Comparison of ENCODE assay signal across 17 cellular contexts in the genomic region with DNA sequence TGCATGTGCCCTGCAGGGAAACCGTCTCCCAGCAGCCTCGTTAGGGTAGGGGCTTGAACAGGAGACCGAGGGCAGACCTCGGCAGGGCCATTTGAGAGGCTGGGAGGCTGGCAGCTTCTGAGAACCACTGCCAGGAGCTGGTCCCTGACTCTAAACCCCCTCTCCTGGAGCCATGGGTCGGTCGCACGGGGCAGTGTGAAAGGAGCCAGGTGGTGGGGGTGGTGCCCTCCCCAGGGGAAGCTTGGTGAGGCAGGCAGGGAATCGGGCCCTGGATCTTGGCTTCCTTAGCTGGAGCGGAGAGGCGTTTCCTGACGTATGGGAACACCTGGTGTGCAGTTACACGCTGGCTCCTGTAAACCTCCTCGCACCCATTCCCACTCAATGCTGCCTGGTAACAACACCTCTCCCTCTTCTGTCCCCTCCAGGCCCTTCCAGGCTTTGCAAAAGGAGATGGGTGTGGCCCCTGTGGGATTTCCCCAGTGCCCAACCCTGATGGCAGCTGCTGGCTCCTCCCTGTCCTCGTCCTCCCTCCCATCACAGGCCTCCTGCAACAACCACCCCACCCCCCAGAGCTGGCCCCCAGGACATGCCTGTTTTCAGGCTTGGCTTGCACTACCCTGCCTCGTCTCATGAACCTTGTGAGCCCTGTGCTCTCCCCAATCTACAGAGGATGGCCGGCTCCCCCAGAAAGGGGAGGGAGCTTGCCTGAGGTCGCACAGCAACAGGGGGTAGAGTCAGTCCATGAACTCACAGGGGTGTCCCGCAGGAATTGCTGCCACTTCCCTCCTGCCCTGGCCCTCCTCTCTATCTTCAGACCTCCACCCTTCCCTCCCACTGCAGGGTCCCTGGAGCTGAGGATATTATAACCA. TPM values are rescaled to one million over a fixed set of nuclear protein-coding genes. Genes with fewer than 3 reads are reported as not detected.
DNase-seq lines count a peak whose midpoint lies in the region; TF ChIP-seq lines count a peak whose summit lies in the region.
"Had no signal": no experiment of that assay in that cellular context is flagged by ENCODE, and none has a peak within 500 bp of the region (broad histone marks: within the 10 kb centered on the region; RNA-seq: fewer than 3 reads in every experiment).

No MANE protein-coding gene starts in this region.

- intact Hi-C loops in transverse colon (cut with DNase I; ENCODE audit: low total_unique reads): no loop called here

- H3K27me3 Mint-ChIP-seq in activated naive CD4-positive, alpha-beta T cell treated with anti-CD3 and anti-CD28 coated beads, Interleukin-2, amount 10 ng/mL, durations not matched to agents 7 days and 5 days: peaks cover 14% of the 10 kb centered on the region
- H3K27me3 Mint-ChIP-seq: CD4-positive, alpha-beta T cell had no signal

- TF ChIP-seq POLR2A in transverse colon (IDR thresholded peaks at IDR 0.05): no peak

- 52% methylated on average over 18 of the region's 18 CpGs; no CpG with 5 or more reads in 1 of the 2 donors for WGBS in transverse colon (ENCODE audit: low coverage in 1 of 2), 2 donors

- peaks cover 28% of the 10 kb centered on the region for H3K4me1 ChIP-seq in NT2/D1 (ENCODE audit: insufficient read depth, insufficient read length)
- peaks cover 6 to 19% (median 9%) of the 10 kb centered on the region in 4 donors for H3K4me1 ChIP-seq in transverse colon

- no peak overlapping the region for H3K27ac Mint-ChIP-seq in activated naive CD4-positive, alpha-beta T cell treated with anti-CD3 and anti-CD28 coated beads, Interleukin-2, amount 10 ng/mL, durations not matched to agents 7 days and 5 days
- H3K27ac Mint-ChIP-seq: activated CD4-positive, alpha-beta T cell treated with anti-CD3 and anti-CD28 coated beads, Interleukin-2, amount 10 ng/mL, durations not matched to agents 24 days and 14 days; CD4-positive, alpha-beta T cell had no signal

- H3K27ac ChIP-seq in transverse colon: peak overlapping the region in 2 of 4 donors; percentile 9 to 67

- peak; percentile 9 for DNase-seq in activated naive CD4-positive, alpha-beta T cell treated with anti-CD3 and anti-CD28 coated beads, Interleukin-2, amount 10 ng/mL, durations not matched to agents 7 days and 5 days
- no peak for DNase-seq in activated naive CD4-positive, alpha-beta T cell (lab: John Stamatoyannopoulos, UW)
- DNase-seq in NT2/D1 (ENCODE audit: low read depth, low spot score) (no peak), iPS-NIHi7 (ENCODE audit: extremely low spot score) (peak; percentile 43), transverse colon (peak; percentile 32), cortex of kidney (lab: John Stamatoyannopoulos, UW) (no peak), GM10266 (ENCODE audit: extremely low spot score) (no peak), ureter (ENCODE audit: low spot score) (no peak)
- DNase-seq: activated CD4-positive, alpha-beta T cell treated with anti-CD3 and anti-CD28 coated beads, Interleukin-2, amount 10 ng/mL, durations not matched to agents 24 days and 14 days; effector memory CD8-positive, alpha-beta T cell; hippocampal formation; NCI-H2227 treated with DMSO at 0.1 percent for 48 hours; stimulated activated CD4-positive, alpha-beta T cell treated with anti-CD3 and anti-CD28 coated beads, Interleukin-15, amount 100 ng/mL, for 24 hours; stimulated activated naive CD8-positive, alpha-beta T cell treated with anti-CD3 and anti-CD28 coated beads, Interleukin-15, Interleukin-2, amounts not matched to agents 100 U/mL and 50 U/mL, for 24 hours had no signal

- CTCF ChIA-PET in activated naive CD4-positive, alpha-beta T cell treated with anti-CD3 and anti-CD28 coated beads, Interleukin-2, amount 10 ng/mL, durations not matched to agents 7 days and 5 days (lab: Charles Lee): interaction anchor here (1.0 kb wide), 1 partner anchor 69 kb away, joined by 4 read pairs; no protein-coding TSS in a partner anchor

- H3K36me3 ChIP-seq in NT2/D1 (ENCODE audit: insufficient read depth, insufficient read length, low read length): no peaks in the 10 kb centered on the region
- H3K36me3 ChIP-seq in transverse colon: no peaks in the 10 kb centered on the region

- H3K4me3 ChIP-seq in NT2/D1 (ENCODE audit: insufficient read length, low read depth): no peak overlapping the region
- H3K4me3 ChIP-seq in transverse colon: no peak overlapping the region

- no peaks in the 10 kb centered on the region for H3K4me1 Mint-ChIP-seq in activated naive CD4-positive, alpha-beta T cell treated with anti-CD3 and anti-CD28 coated beads, Interleukin-2, amount 10 ng/mL, durations not matched to agents 7 days and 5 days

- in situ Hi-C loops in transverse colon (cut with MboI; ENCODE audit: low pct_ligation_motif_present in 1 of 4, low pct_unique_long_range_greater_than_20kb in 1 of 4, low sequenced_read_pairs in 3 of 4): no loop called here

- no peak for TF ChIP-seq EP300 in transverse colon (IDR thresholded peaks at IDR 0.05; ENCODE audit: low read depth)

- TF ChIP-seq CTCF in transverse colon (IDR thresholded peaks at IDR 0.05) (no peak), GM10266 (IDR thresholded peaks at IDR 0.05; ENCODE audit: control insufficient read depth, insufficient read depth, low read depth, missing control alignments) (no peak)

- no peaks in the 10 kb centered on the region for H3K27me3 ChIP-seq in NT2/D1 (ENCODE audit: insufficient read depth, insufficient read length)
- H3K27me3 ChIP-seq in transverse colon: no peaks in the 10 kb centered on the region

- no peak overlapping the region for H3K4me3 Mint-ChIP-seq in activated naive CD4-positive, alpha-beta T cell treated with anti-CD3 and anti-CD28 coated beads, Interleukin-2, amount 10 ng/mL, durations not matched to agents 7 days and 5 days
- H3K4me3 Mint-ChIP-seq: activated CD4-positive, alpha-beta T cell treated with anti-CD3 and anti-CD28 coated beads, Interleukin-2, amount 10 ng/mL, durations not matched to agents 24 days and 14 days; CD4-positive, alpha-beta T cell; effector memory CD8-positive, alpha-beta T cell had no signal

- H3K9me3 ChIP-seq in NT2/D1 (ENCODE audit: insufficient read depth, low read length) (peaks cover 16% of the 10 kb centered on the region), transverse colon (no peaks in the 10 kb centered on the region)

- H3K36me3 Mint-ChIP-seq in activated naive CD4-positive, alpha-beta T cell treated with anti-CD3 and anti-CD28 coated beads, Interleukin-2, amount 10 ng/mL, durations not matched to agents 7 days and 5 days: no peaks in the 10 kb centered on the region
- H3K36me3 Mint-ChIP-seq: naive thymus-derived CD4-positive, alpha-beta T cell had no signal

- H3K9ac ChIP-seq in NT2/D1 (ENCODE audit: insufficient read length, low read depth): peak overlapping the region; percentile 43

- no peaks in the 10 kb centered on the region for H3K9me3 Mint-ChIP-seq in activated naive CD4-positive, alpha-beta T cell treated with anti-CD3 and anti-CD28 coated beads, Interleukin-2, amount 10 ng/mL, durations not matched to agents 7 days and 5 days
- H3K9me3 Mint-ChIP-seq: activated CD4-positive, alpha-beta T cell treated with anti-CD3 and anti-CD28 coated beads, Interleukin-2, amount 10 ng/mL, durations not matched to agents 24 days and 14 days; CD4-positive, alpha-beta T cell; effector memory CD8-positive, alpha-beta T cell had no signal

RNA-seq across cellular contexts. Expression of a gene that starts 24.4 kb away (rescaled TPM):
- total RNA-seq in transverse colon (under 1 TPM in 2 of 4 donors, not detected in 2; 0.27 to 0.32 TPM), ureter (1.1 TPM)
- total RNA-seq: SK-MEL-5 had no signal

RNA-seq across cellular contexts. Expression of a gene that starts 46.4 kb away (rescaled TPM):
- under 1 TPM in 1 of 4 donors, not detected in 3; 0.95 TPM for total RNA-seq in transverse colon
- total RNA-seq in ureter: not detected
- total RNA-seq: SK-MEL-5 had no signal

RNA-seq across cellular contexts. Expression of a gene that starts 53.3 kb away (rescaled TPM):
- 10 to 100 TPM in 1 of 4 donors, 1 to 10 TPM in 2, not detected in 1; 1.6 to 25.1 (median 9.1) TPM for total RNA-seq in transverse colon
- total RNA-seq in ureter: 2.6 TPM

RNA-seq across cellular contexts. Expression of a gene that starts 57.2 kb away (rescaled TPM):
- total RNA-seq in transverse colon (1 to 10 TPM; 1.4 to 3.7 (median 2.7) TPM), ureter (6.7 TPM)
- total RNA-seq: SK-MEL-5 had no signal

Comparison
In these comparisons a context has a peak if more than half of its experiments do, and no peak if none do; other contexts are left out.
1. DNase-seq: peak in activated naive CD4-positive, alpha-beta T cell treated with anti-CD3 and anti-CD28 coated beads, Interleukin-2, amount 10 ng/mL, durations not matched to agents 7 days and 5 days (single experiment), iPS-NIHi7 (single experiment) and transverse colon (single experiment); none in activated naive CD4-positive, alpha-beta T cell (0 of 4), NT2/D1 (single experiment), cortex of kidney (single experiment), GM10266 (single experiment) and ureter (single experiment).